In genomic region chr5:40033411-40033810, GRCh38 we compare ENCODE assay signal across 9 cellular contexts.
DNase-seq lines count a peak whose midpoint lies in the region; ATAC-seq and TF ChIP-seq lines count a peak whose summit lies in the region.
"Had no signal": no experiment of that assay in that cellular context is flagged by ENCODE, and none has a peak within 500 bp of the region (broad histone marks: within the 10 kb centered on the region; RNA-seq: fewer than 3 reads in every experiment).

No MANE protein-coding gene starts in this region.

- H3K9me3 Mint-ChIP-seq in activated naive CD4-positive, alpha-beta T cell treated with anti-CD3 and anti-CD28 coated beads, Interleukin-2, amount 50 U/mL, for 72 hours, result no peaks in the 10 kb centered on the region
- H3K9me3 Mint-ChIP-seq: neural crest cell had no signal

- H3K4me3 ChIP-seq in foreskin fibroblast (ENCODE audit: low read depth in 1 of 2, low read length in 2 of 2), result no peak overlapping the region
- H3K4me3 ChIP-seq in MG63, result no peak overlapping the region

- H3K36me3 ChIP-seq in MG63, result no peaks in the 10 kb centered on the region

- H3K36me3 Mint-ChIP-seq in activated naive CD4-positive, alpha-beta T cell treated with anti-CD3 and anti-CD28 coated beads, Interleukin-2, amount 50 U/mL, for 72 hours, result no peaks in the 10 kb centered on the region

- no peak for TF ChIP-seq CTCF in foreskin fibroblast (IDR thresholded peaks at IDR 0.05; ENCODE audit: low read depth, low read length)

- H3K27ac Mint-ChIP-seq in activated naive CD4-positive, alpha-beta T cell treated with anti-CD3 and anti-CD28 coated beads, Interleukin-2, amount 50 U/mL, for 72 hours, result no peak overlapping the region

- ATAC-seq in GM18499 (IDR thresholded peaks at IDR 0.05; ENCODE audit: insufficient read depth, unreplicated experiment), result peak; percentile 86
- ATAC-seq in GM21526 (IDR thresholded peaks at IDR 0.05; ENCODE audit: low FRiP score, unreplicated experiment), result peak; percentile 88
- ATAC-seq in HG03520 (IDR thresholded peaks at IDR 0.05; ENCODE audit: unreplicated experiment), result peak; percentile 82
- ATAC-seq in activated naive CD4-positive, alpha-beta T cell treated with anti-CD3 and anti-CD28 coated beads, Interleukin-2, amount 50 U/mL, for 72 hours, result peak; percentile 61 to 68

- DNase-seq in activated naive CD4-positive, alpha-beta T cell treated with anti-CD3 and anti-CD28 coated beads, Interleukin-2, amount 50 U/mL, for 72 hours (ENCODE audit: low spot score in 2 of 2), result no peak
- DNase-seq in foreskin fibroblast (no peak), MG63 (no peak), DMS 273 treated with DMSO at 0.1 percent for 48 hours (lab: John Stamatoyannopoulos, UW) (no peak), KG1 (lab: John Stamatoyannopoulos, UW) (no peak)

- no peaks in the 10 kb centered on the region for H3K9me3 ChIP-seq in MG63

- H3K27me3 ChIP-seq in MG63, result no peaks in the 10 kb centered on the region
